10 cellular contexts compared by ENCODE assay signal in genomic region chr5:74201334-74202081, GRCh38.
DNase-seq lines count a peak whose midpoint lies in the region; ATAC-seq, FAIRE-seq and TF ChIP-seq lines count a peak whose summit lies in the region.
"Had no signal": no experiment of that assay in that cellular context is flagged by ENCODE, and none has a peak within 500 bp of the region (broad histone marks: within the 10 kb centered on the region; RNA-seq: fewer than 3 reads in every experiment).

No MANE protein-coding gene starts in this region.

- H2AFZ ChIP-seq in keratinocyte (ENCODE audit: control insufficient read depth, low read length) = no peak overlapping the region
- H2AFZ ChIP-seq: parathyroid adenoma had no signal

- DNase-seq in Caki2 (ENCODE audit: low read depth) (peak; percentile 40), RWPE2 (ENCODE audit: low spot score) (no peak), keratinocyte (ENCODE audit: low read depth, low spot score) (no peak), kidney (no peak)
- DNase-seq in CD8-positive, alpha-beta T cell = no peak
- DNase-seq in stimulated activated CD4-positive, alpha-beta T cell treated with anti-CD3 and anti-CD28 coated beads, Interleukin-1b, Interleukin-23, amount 100 ng/mL, for 48 hours = no peak

- no peaks in the 10 kb centered on the region for H3K9me3 ChIP-seq in RWPE2 (ENCODE audit: severe bottlenecking)
- H3K9me3 ChIP-seq in keratinocyte (ENCODE audit: control insufficient read depth, low read depth, low read length) = no peaks in the 10 kb centered on the region
- no peaks in the 10 kb centered on the region for H3K9me3 ChIP-seq in CD8-positive, alpha-beta T cell (ENCODE audit: low read length)
- no peaks in the 10 kb centered on the region for H3K9me3 ChIP-seq in kidney (ENCODE audit: control insufficient read depth in 1 of 2, low read length in 2 of 2)

- no peaks in the 10 kb centered on the region for H3K36me3 Mint-ChIP-seq in CD8-positive, alpha-beta T cell
- H3K36me3 Mint-ChIP-seq: activated naive CD8-positive, alpha-beta T cell had no signal

- peaks cover 31% of the 10 kb centered on the region for H3K4me1 ChIP-seq in RWPE2 (ENCODE audit: insufficient read depth, poor library complexity, severe bottlenecking)
- H3K4me1 ChIP-seq in keratinocyte (ENCODE audit: control insufficient read depth, extremely low read depth, insufficient read depth, low read length) = peaks cover 37% of the 10 kb centered on the region
- H3K4me1 ChIP-seq in CD8-positive, alpha-beta T cell (ENCODE audit: insufficient read depth, low read length) = no peaks in the 10 kb centered on the region
- peaks cover 2 to 5% of the 10 kb centered on the region in 2 donors for H3K4me1 ChIP-seq in kidney (ENCODE audit: control insufficient read depth in 1 of 2, insufficient read depth in 1 of 2, low read depth in 1 of 2, low read length in 2 of 2)

- no peaks in the 10 kb centered on the region for H3K79me2 ChIP-seq in keratinocyte (ENCODE audit: control insufficient read depth, insufficient read depth, low read length)
- H3K79me2 ChIP-seq: parathyroid adenoma had no signal

- H4K20me1 ChIP-seq in keratinocyte (ENCODE audit: control insufficient read depth, extremely low read depth, insufficient read depth, low read length) = no peaks in the 10 kb centered on the region

- H3K27ac ChIP-seq in RWPE2 (ENCODE audit: poor library complexity, severe bottlenecking) (peak overlapping the region; percentile 29), keratinocyte (ENCODE audit: control insufficient read depth, insufficient read depth, low read length) (no peak overlapping the region), kidney (ENCODE audit: low read depth in 2 of 2, low read length in 2 of 2) (no peak overlapping the region)
- no peak overlapping the region for H3K27ac ChIP-seq in CD8-positive, alpha-beta T cell (ENCODE audit: low read depth, low read length)
- H3K27ac ChIP-seq: parathyroid adenoma had no signal

- POLR2A ChIA-PET in CD8-positive, alpha-beta T cell (lab: Charles Lee) = no interaction called here

- H3K4me2 ChIP-seq in keratinocyte (ENCODE audit: control insufficient read depth, extremely low read depth, insufficient read depth, low read depth, low read length) = peak overlapping the region; percentile 29

- no peaks in the 10 kb centered on the region for H3K9me1 ChIP-seq in keratinocyte (ENCODE audit: control insufficient read depth, extremely low read depth, insufficient read depth, low read length)

- in situ Hi-C loops in Caki2 (cut with HindIII; ENCODE audit: low pct_unique_long_range_greater_than_20kb, low sequenced_read_pairs) = no loop called here

- H3K9ac ChIP-seq in keratinocyte (ENCODE audit: control insufficient read depth, extremely low read depth, insufficient read depth, low read length) = no peak overlapping the region
- no peak overlapping the region for H3K9ac ChIP-seq in kidney (ENCODE audit: low read length in 2 of 2)
- H3K9ac ChIP-seq: parathyroid adenoma had no signal

- H3K27me3 ChIP-seq in RWPE2 (ENCODE audit: insufficient read depth, poor library complexity, severe bottlenecking) (no peaks in the 10 kb centered on the region), keratinocyte (ENCODE audit: control insufficient read depth, extremely low read depth, insufficient read depth, low read length) (no peaks in the 10 kb centered on the region)
- H3K27me3 ChIP-seq in CD8-positive, alpha-beta T cell (ENCODE audit: insufficient read depth, low read length) = no peaks in the 10 kb centered on the region

- FAIRE-seq in keratinocyte (lab: Jason Lieb, UNC) (peak; percentile 79), kidney (lab: Jason Lieb, UNC) (no peak)

- no peak overlapping the region for H3K4me3 Mint-ChIP-seq in CD8-positive, alpha-beta T cell
- H3K4me3 Mint-ChIP-seq: activated naive CD8-positive, alpha-beta T cell had no signal

- ATAC-seq in GM19351 (IDR thresholded peaks at IDR 0.05; ENCODE audit: unreplicated experiment) (peak; percentile 47), HG03378 (IDR thresholded peaks at IDR 0.05; ENCODE audit: unreplicated experiment) (peak; percentile 73), RWPE2 (ENCODE audit: low read depth) (peak; percentile 56)
- no peak for ATAC-seq in CD8-positive, alpha-beta T cell

- no peaks in the 10 kb centered on the region for H3K9me3 Mint-ChIP-seq in CD8-positive, alpha-beta T cell

- H3K4me3 ChIP-seq in RWPE2 (ENCODE audit: severe bottlenecking) (no peak overlapping the region), keratinocyte (ENCODE audit: control insufficient read depth in 2 of 3, extremely low read depth in 1 of 3, insufficient read depth in 2 of 3, low read depth in 1 of 3, low read length in 3 of 3) (no peak overlapping the region), kidney (ENCODE audit: low read length in 2 of 2) (no peak overlapping the region)
- no peak overlapping the region for H3K4me3 ChIP-seq in CD8-positive, alpha-beta T cell (ENCODE audit: low read depth, low read length)

- H3K36me3 ChIP-seq in RWPE2 (ENCODE audit: low read depth) (no peaks in the 10 kb centered on the region), keratinocyte (ENCODE audit: control insufficient read depth in 2 of 2, extremely low read depth in 1 of 2, insufficient read depth in 2 of 2, low read length in 2 of 2) (no peaks in the 10 kb centered on the region), kidney (ENCODE audit: control insufficient read depth in 1 of 2, insufficient read depth in 2 of 2, low read length in 2 of 2) (no peaks in the 10 kb centered on the region)
- no peaks in the 10 kb centered on the region for H3K36me3 ChIP-seq in CD8-positive, alpha-beta T cell (ENCODE audit: insufficient read depth, low read length)

- dilution Hi-C loops in keratinocyte (cut with MboI; ENCODE audit: extremely low pct_ligation_motif_present, low sequenced_read_pairs) = no loop called here

- peak; percentile 20 for TF ChIP-seq CTCF in RWPE2 (IDR thresholded peaks at IDR 0.05; ENCODE audit: poor library complexity, severe bottlenecking)
- peak in 1 of 3 experiments; percentile 45 for TF ChIP-seq CTCF in keratinocyte (optimal IDR thresholded peaks at IDR 0.05 in 1 of 3, IDR thresholded peaks at IDR 0.05 in 1 of 3, conservative IDR thresholded peaks at IDR 0.05 in 1 of 3; ENCODE audit: extremely low read depth in 1 of 3, insufficient read depth in 2 of 3, low read length in 3 of 3)
- TF ChIP-seq CTCF in CD8-positive, alpha-beta T cell (IDR thresholded peaks at IDR 0.05) = no peak
- TF ChIP-seq CTCF in kidney (IDR thresholded peaks at IDR 0.05; ENCODE audit: borderline replicate concordance, extremely low read depth, insufficient read depth) = no peak

- H3K4me1 Mint-ChIP-seq in CD8-positive, alpha-beta T cell (ENCODE audit: low read depth) = no peaks in the 10 kb centered on the region

- H3K27ac Mint-ChIP-seq in CD8-positive, alpha-beta T cell = no peak overlapping the region
- H3K27ac Mint-ChIP-seq: activated naive CD8-positive, alpha-beta T cell had no signal

- intact Hi-C loops in CD8-positive, alpha-beta T cell (cut with DNase I, micrococcal nuclease) = no loop called here
- intact Hi-C loops in kidney (cut with DNase I) = no loop called here

- H3K27me3 Mint-ChIP-seq in CD8-positive, alpha-beta T cell (ENCODE audit: low read depth) = peaks cover 3% of the 10 kb centered on the region

- CTCF ChIA-PET in CD8-positive, alpha-beta T cell (lab: Charles Lee) = no interaction called here
